1 cellular context compared by ENCODE assay signal in genomic region chr2:101698419-101699190, GRCh38.
TF ChIP-seq lines count a peak whose summit lies in the region.

No MANE protein-coding gene starts in this region.

TF ChIP-seq in HepG2, 621 proteins besides CTCF, POLR2A, EP300 and RAD21 (continued from another document and continues in another):
- TF ChIP-seq DBP (CRISPR knock-in tag; IDR thresholded peaks at IDR 0.05; ENCODE audit: not compliant biosample characterization): no peak
- no peak for TF ChIP-seq KLF9 (CRISPR knock-in tag; IDR thresholded peaks at IDR 0.05; ENCODE audit: low read depth)
- TF ChIP-seq IKZF1 (IDR thresholded peaks at IDR 0.05): no peak
- no peak for TF ChIP-seq YY1 (IDR thresholded peaks at IDR 0.05; ENCODE audit: insufficient read depth, insufficient replicate concordance, low read depth, low read length)
- no peak for TF ChIP-seq TBX3 (IDR thresholded peaks at IDR 0.05; ENCODE audit: borderline replicate concordance)
- no peak for TF ChIP-seq SETDB1 (CRISPR knock-in tag; IDR thresholded peaks at IDR 0.05; ENCODE audit: borderline replicate concordance)
- no peak for TF ChIP-seq NFE2 (CRISPR knock-in tag; IDR thresholded peaks at IDR 0.05)
- no peak for TF ChIP-seq KIAA2018 (CRISPR knock-in tag; IDR thresholded peaks at IDR 0.05; ENCODE audit: borderline replicate concordance)
- TF ChIP-seq WIZ (CRISPR knock-in tag; IDR thresholded peaks at IDR 0.05): no peak
- no peak for TF ChIP-seq ZBTB34 (CRISPR knock-in tag; IDR thresholded peaks at IDR 0.05)
- TF ChIP-seq ZXDC (CRISPR knock-in tag; IDR thresholded peaks at IDR 0.05): no peak
- TF ChIP-seq REXO4 (CRISPR knock-in tag; IDR thresholded peaks at IDR 0.05; ENCODE audit: borderline replicate concordance): no peak
- TF ChIP-seq PRDM10 (CRISPR knock-in tag; IDR thresholded peaks at IDR 0.05; ENCODE audit: low read depth): no peak
- no peak for TF ChIP-seq FOXK2 (IDR thresholded peaks at IDR 0.05)
- TF ChIP-seq CCAR2 (optimal IDR thresholded peaks at IDR 0.05; ENCODE audit: low read depth, low read length): no peak
- no peak for TF ChIP-seq SNAPC5 (CRISPR knock-in tag; IDR thresholded peaks at IDR 0.05; ENCODE audit: borderline replicate concordance)
- TF ChIP-seq U2AF2 (IDR thresholded peaks at IDR 0.05; ENCODE audit: low read depth, low read length): no peak
- no peak for TF ChIP-seq ZNF44 (CRISPR knock-in tag; IDR thresholded peaks at IDR 0.05)
- 0 out of 2 replicates have a peak, but pooled peaks have one; percentile 11 for TF ChIP-seq ZNF605 (CRISPR knock-in tag; IDR thresholded peaks at IDR 0.05)
- no peak for TF ChIP-seq ZNF788 (CRISPR knock-in tag; IDR thresholded peaks at IDR 0.05; ENCODE audit: borderline replicate concordance)
- no peak for TF ChIP-seq PAXIP1 (CRISPR knock-in tag; conservative IDR thresholded peaks at IDR 0.05)
- TF ChIP-seq GTF2F1 (IDR thresholded peaks at IDR 0.05; ENCODE audit: low read length): no peak
- TF ChIP-seq TGIF2 (CRISPR knock-in tag; IDR thresholded peaks at IDR 0.05): peak; percentile 20; the same call in 1 of the 2 replicates
- no peak for TF ChIP-seq RFX5 (IDR thresholded peaks at IDR 0.05; ENCODE audit: low read depth, low read length)
- no peak for TF ChIP-seq NFYB (CRISPR knock-in tag; IDR thresholded peaks at IDR 0.05)
- no peak for TF ChIP-seq KDM1A (CRISPR knock-in tag; IDR thresholded peaks at IDR 0.05)
- TF ChIP-seq ZNF296 (CRISPR knock-in tag; conservative IDR thresholded peaks at IDR 0.05): no peak
- TF ChIP-seq AFF4 (CRISPR knock-in tag; IDR thresholded peaks at IDR 0.05): peak; percentile 70; the same call in 1 of the 2 replicates
- no peak; the same call in 1 of the 2 replicates for TF ChIP-seq KAT7 (CRISPR knock-in tag; IDR thresholded peaks at IDR 0.05; ENCODE audit: borderline replicate concordance)
